In genomic region chr2:239164281-239164871, GRCh38 we compare ENCODE assay signal across 11 cellular contexts.
DNase-seq lines count a peak whose midpoint lies in the region; ATAC-seq lines count a peak whose summit lies in the region.
"Had no signal": no experiment of that assay in that cellular context is flagged by ENCODE, and none has a peak within 500 bp of the region (broad histone marks: within the 10 kb centered on the region; RNA-seq: fewer than 3 reads in every experiment).

No MANE protein-coding gene starts in this region.

- ATAC-seq in effector memory CD8-positive, alpha-beta T cell (replicated peaks) = peak; percentile 90
- ATAC-seq in sciatic nerve (no peak), GM21390 (IDR thresholded peaks at IDR 0.05; ENCODE audit: unreplicated experiment) (no peak)

- H3K9me3 Mint-ChIP-seq in effector memory CD8-positive, alpha-beta T cell = peaks cover 5 to 7% of the 10 kb centered on the region in 2 donors

- H3K36me3 Mint-ChIP-seq in effector memory CD8-positive, alpha-beta T cell (ENCODE audit: insufficient read depth) = peaks cover 23% of the 10 kb centered on the region

- H3K27ac Mint-ChIP-seq in effector memory CD8-positive, alpha-beta T cell = peak overlapping the region; percentile 16 to 68

- peak overlapping the region in 1 of 2 donors; percentile 59 for H3K4me3 Mint-ChIP-seq in effector memory CD8-positive, alpha-beta T cell

- peak; percentile 30 for DNase-seq in NK-92 treated with Interleukin-12 subunit alpha and Interleukin-12 subunit beta, amount 100 ng/mL, for 24 hours (lab: John Stamatoyannopoulos, UW)
- DNase-seq in NK-92 (lab: John Stamatoyannopoulos, UW; ENCODE audit: unreplicated experiment) (no peak), T-helper 22 cell (ENCODE audit: low read depth) (peak; percentile 11), sciatic nerve (ENCODE audit: low spot score) (peak; percentile 48), DMS 273 (lab: John Stamatoyannopoulos, UW; ENCODE audit: unreplicated experiment) (no peak), NCI-H510A (lab: John Stamatoyannopoulos, UW) (no peak)
- no peak for DNase-seq in effector memory CD8-positive, alpha-beta T cell
- DNase-seq: GOT3, NCI-H446 treated with DMSO at 0.1 percent for 48 hours, stomach had no signal

- H3K27me3 Mint-ChIP-seq in effector memory CD8-positive, alpha-beta T cell = no peaks in the 10 kb centered on the region

- H3K4me1 Mint-ChIP-seq in effector memory CD8-positive, alpha-beta T cell (ENCODE audit: low read depth in 2 of 2) = peaks cover 18 to 20% of the 10 kb centered on the region in 2 donors

- intact Hi-C loops in sciatic nerve (cut with DNase I) = no loop called here

Comparison
In these comparisons a context has a peak if more than half of its experiments do, and no peak if none do; other contexts are left out.
1. DNase-seq: peak in NK-92 treated with Interleukin-12 subunit alpha and Interleukin-12 subunit beta, amount 100 ng/mL, for 24 hours (single experiment), T-helper 22 cell (single experiment) and sciatic nerve (single experiment); none in NK-92 (single experiment), effector memory CD8-positive, alpha-beta T cell (0 of 3), DMS 273 (single experiment) and NCI-H510A (single experiment).